In the genomic region with DNA sequence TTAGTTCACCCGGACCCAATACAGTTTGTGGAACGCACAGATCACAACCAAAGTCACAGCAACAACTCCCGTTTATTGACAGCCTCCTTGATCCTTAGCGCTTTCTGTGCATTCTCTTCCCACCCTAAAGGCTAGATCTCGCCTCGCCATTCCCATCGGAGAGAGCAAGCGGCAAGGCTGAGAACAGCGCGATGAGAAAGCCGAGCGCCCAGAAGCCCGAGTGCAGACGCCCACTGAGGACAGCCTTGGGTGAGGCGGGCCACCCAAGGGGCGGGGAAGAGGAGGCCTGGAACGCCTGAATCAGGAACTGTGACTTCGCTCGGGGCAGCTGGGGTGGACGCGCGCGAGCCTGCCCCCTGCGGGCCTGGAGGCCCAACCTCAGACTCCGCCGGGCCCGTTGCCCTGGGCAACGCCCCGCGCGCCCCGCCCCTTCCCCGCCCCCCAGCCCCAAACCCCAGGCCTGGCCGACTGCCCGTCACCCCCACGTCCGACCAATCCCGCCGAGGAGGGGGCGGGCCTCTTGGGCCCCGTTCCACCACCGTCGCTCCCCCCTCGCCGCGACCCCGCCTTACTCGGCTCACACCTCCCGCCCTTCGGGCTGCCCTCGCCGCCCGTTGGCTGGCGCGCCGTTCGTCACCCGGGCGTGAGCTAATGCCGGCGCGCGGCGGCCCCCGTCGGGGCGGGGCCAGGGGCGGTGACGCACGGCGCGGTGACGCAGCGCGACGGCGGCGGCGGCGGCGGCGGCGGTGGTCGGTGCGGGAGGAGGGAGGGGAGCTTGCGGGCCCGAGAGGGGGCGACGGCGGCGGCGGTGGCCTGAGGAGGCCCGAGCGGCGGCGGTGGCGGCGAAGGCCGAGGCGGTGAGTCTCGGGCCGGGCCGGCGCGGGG, we compare ENCODE assay signal across 1 cellular context.
TF ChIP-seq lines count a peak whose summit lies in the region.

A gene with protein sequence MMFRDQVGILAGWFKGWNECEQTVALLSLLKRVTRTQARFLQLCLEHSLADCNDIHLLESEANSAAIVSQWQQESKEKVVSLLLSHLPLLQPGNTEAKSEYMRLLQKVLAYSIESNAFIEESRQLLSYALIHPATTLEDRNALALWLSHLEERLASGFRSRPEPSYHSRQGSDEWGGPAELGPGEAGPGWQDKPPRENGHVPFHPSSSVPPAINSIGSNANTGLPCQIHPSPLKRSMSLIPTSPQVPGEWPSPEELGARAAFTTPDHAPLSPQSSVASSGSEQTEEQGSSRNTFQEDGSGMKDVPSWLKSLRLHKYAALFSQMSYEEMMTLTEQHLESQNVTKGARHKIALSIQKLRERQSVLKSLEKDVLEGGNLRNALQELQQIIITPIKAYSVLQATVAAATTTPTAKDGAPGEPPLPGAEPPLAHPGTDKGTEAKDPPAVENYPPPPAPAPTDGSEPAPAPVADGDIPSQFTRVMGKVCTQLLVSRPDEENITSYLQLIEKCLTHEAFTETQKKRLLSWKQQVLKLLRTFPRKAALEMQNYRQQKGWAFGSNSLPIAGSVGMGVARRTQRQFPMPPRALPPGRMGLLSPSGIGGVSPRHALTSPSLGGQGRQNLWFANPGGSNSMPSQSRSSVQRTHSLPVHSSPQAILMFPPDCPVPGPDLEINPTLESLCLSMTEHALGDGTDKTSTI (plus strand): TSS at position 702 of the 885 bp plus-strand sequence. CDS start 14,473 bp downstream, outside the sequence.

TF ChIP-seq in K562, 482 proteins besides CTCF, POLR2A, EP300 and RAD21 (continued from another document and continues in another):
- TF ChIP-seq, protein P1, sequence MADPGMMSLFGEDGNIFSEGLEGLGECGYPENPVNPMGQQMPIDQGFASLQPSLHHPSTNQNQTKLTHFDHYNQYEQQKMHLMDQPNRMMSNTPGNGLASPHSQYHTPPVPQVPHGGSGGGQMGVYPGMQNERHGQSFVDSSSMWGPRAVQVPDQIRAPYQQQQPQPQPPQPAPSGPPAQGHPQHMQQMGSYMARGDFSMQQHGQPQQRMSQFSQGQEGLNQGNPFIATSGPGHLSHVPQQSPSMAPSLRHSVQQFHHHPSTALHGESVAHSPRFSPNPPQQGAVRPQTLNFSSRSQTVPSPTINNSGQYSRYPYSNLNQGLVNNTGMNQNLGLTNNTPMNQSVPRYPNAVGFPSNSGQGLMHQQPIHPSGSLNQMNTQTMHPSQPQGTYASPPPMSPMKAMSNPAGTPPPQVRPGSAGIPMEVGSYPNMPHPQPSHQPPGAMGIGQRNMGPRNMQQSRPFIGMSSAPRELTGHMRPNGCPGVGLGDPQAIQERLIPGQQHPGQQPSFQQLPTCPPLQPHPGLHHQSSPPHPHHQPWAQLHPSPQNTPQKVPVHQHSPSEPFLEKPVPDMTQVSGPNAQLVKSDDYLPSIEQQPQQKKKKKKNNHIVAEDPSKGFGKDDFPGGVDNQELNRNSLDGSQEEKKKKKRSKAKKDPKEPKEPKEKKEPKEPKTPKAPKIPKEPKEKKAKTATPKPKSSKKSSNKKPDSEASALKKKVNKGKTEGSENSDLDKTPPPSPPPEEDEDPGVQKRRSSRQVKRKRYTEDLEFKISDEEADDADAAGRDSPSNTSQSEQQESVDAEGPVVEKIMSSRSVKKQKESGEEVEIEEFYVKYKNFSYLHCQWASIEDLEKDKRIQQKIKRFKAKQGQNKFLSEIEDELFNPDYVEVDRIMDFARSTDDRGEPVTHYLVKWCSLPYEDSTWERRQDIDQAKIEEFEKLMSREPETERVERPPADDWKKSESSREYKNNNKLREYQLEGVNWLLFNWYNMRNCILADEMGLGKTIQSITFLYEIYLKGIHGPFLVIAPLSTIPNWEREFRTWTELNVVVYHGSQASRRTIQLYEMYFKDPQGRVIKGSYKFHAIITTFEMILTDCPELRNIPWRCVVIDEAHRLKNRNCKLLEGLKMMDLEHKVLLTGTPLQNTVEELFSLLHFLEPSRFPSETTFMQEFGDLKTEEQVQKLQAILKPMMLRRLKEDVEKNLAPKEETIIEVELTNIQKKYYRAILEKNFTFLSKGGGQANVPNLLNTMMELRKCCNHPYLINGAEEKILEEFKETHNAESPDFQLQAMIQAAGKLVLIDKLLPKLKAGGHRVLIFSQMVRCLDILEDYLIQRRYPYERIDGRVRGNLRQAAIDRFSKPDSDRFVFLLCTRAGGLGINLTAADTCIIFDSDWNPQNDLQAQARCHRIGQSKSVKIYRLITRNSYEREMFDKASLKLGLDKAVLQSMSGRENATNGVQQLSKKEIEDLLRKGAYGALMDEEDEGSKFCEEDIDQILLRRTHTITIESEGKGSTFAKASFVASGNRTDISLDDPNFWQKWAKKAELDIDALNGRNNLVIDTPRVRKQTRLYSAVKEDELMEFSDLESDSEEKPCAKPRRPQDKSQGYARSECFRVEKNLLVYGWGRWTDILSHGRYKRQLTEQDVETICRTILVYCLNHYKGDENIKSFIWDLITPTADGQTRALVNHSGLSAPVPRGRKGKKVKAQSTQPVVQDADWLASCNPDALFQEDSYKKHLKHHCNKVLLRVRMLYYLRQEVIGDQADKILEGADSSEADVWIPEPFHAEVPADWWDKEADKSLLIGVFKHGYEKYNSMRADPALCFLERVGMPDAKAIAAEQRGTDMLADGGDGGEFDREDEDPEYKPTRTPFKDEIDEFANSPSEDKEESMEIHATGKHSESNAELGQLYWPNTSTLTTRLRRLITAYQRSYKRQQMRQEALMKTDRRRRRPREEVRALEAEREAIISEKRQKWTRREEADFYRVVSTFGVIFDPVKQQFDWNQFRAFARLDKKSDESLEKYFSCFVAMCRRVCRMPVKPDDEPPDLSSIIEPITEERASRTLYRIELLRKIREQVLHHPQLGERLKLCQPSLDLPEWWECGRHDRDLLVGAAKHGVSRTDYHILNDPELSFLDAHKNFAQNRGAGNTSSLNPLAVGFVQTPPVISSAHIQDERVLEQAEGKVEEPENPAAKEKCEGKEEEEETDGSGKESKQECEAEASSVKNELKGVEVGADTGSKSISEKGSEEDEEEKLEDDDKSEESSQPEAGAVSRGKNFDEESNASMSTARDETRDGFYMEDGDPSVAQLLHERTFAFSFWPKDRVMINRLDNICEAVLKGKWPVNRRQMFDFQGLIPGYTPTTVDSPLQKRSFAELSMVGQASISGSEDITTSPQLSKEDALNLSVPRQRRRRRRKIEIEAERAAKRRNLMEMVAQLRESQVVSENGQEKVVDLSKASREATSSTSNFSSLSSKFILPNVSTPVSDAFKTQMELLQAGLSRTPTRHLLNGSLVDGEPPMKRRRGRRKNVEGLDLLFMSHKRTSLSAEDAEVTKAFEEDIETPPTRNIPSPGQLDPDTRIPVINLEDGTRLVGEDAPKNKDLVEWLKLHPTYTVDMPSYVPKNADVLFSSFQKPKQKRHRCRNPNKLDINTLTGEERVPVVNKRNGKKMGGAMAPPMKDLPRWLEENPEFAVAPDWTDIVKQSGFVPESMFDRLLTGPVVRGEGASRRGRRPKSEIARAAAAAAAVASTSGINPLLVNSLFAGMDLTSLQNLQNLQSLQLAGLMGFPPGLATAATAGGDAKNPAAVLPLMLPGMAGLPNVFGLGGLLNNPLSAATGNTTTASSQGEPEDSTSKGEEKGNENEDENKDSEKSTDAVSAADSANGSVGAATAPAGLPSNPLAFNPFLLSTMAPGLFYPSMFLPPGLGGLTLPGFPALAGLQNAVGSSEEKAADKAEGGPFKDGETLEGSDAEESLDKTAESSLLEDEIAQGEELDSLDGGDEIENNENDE (IDR thresholded peaks at IDR 0.05; ENCODE audit: low read depth, low read length), result no peak
- TF ChIP-seq ILK (tag; IDR thresholded peaks at IDR 0.05; ENCODE audit: borderline replicate concordance, low read depth) (no peak), KAT8 (IDR thresholded peaks at IDR 0.05; ENCODE audit: low read depth) (no peak), ZNF583 (CRISPR knock-in tag; IDR thresholded peaks at IDR 0.05) (no peak), CCNT2 (IDR thresholded peaks at IDR 0.05; ENCODE audit: borderline replicate concordance, extremely low read depth, insufficient read length, low read depth, low read length) (peak; percentile 75), RBM39 (optimal IDR thresholded peaks at IDR 0.05; ENCODE audit: low read depth, low read length) (no peak), ZNF778 (CRISPR knock-in tag; IDR thresholded peaks at IDR 0.05) (no peak), HNRNPH1 (optimal IDR thresholded peaks at IDR 0.05; ENCODE audit: low read depth, low read length) (no peak), ZNF431 (CRISPR knock-in tag; IDR thresholded peaks at IDR 0.05) (no peak), MTA2 (IDR thresholded peaks at IDR 0.05; ENCODE audit: low read depth) (no peak)
- TF ChIP-seq, protein P2, sequence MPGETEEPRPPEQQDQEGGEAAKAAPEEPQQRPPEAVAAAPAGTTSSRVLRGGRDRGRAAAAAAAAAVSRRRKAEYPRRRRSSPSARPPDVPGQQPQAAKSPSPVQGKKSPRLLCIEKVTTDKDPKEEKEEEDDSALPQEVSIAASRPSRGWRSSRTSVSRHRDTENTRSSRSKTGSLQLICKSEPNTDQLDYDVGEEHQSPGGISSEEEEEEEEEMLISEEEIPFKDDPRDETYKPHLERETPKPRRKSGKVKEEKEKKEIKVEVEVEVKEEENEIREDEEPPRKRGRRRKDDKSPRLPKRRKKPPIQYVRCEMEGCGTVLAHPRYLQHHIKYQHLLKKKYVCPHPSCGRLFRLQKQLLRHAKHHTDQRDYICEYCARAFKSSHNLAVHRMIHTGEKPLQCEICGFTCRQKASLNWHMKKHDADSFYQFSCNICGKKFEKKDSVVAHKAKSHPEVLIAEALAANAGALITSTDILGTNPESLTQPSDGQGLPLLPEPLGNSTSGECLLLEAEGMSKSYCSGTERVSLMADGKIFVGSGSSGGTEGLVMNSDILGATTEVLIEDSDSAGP (CRISPR knock-in tag; IDR thresholded peaks at IDR 0.05), result peak; percentile 71; the same call in 1 of the 2 replicates
- TF ChIP-seq, protein P3, sequence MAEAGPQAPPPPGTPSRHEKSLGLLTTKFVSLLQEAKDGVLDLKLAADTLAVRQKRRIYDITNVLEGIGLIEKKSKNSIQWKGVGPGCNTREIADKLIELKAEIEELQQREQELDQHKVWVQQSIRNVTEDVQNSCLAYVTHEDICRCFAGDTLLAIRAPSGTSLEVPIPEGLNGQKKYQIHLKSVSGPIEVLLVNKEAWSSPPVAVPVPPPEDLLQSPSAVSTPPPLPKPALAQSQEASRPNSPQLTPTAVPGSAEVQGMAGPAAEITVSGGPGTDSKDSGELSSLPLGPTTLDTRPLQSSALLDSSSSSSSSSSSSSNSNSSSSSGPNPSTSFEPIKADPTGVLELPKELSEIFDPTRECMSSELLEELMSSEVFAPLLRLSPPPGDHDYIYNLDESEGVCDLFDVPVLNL (CRISPR knock-in tag; IDR thresholded peaks at IDR 0.05; ENCODE audit: low read depth), result peak; percentile 73; the same call in 1 of the 2 replicates
- TF ChIP-seq, protein P4, sequence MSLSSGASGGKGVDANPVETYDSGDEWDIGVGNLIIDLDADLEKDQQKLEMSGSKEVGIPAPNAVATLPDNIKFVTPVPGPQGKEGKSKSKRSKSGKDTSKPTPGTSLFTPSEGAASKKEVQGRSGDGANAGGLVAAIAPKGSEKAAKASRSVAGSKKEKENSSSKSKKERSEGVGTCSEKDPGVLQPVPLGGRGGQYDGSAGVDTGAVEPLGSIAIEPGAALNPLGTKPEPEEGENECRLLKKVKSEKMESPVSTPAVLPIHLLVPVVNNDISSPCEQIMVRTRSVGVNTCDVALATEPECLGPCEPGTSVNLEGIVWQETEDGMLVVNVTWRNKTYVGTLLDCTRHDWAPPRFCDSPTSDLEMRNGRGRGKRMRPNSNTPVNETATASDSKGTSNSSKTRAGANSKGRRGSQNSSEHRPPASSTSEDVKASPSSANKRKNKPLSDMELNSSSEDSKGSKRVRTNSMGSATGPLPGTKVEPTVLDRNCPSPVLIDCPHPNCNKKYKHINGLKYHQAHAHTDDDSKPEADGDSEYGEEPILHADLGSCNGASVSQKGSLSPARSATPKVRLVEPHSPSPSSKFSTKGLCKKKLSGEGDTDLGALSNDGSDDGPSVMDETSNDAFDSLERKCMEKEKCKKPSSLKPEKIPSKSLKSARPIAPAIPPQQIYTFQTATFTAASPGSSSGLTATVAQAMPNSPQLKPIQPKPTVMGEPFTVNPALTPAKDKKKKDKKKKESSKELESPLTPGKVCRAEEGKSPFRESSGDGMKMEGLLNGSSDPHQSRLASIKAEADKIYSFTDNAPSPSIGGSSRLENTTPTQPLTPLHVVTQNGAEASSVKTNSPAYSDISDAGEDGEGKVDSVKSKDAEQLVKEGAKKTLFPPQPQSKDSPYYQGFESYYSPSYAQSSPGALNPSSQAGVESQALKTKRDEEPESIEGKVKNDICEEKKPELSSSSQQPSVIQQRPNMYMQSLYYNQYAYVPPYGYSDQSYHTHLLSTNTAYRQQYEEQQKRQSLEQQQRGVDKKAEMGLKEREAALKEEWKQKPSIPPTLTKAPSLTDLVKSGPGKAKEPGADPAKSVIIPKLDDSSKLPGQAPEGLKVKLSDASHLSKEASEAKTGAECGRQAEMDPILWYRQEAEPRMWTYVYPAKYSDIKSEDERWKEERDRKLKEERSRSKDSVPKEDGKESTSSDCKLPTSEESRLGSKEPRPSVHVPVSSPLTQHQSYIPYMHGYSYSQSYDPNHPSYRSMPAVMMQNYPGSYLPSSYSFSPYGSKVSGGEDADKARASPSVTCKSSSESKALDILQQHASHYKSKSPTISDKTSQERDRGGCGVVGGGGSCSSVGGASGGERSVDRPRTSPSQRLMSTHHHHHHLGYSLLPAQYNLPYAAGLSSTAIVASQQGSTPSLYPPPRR (CRISPR knock-in tag; IDR thresholded peaks at IDR 0.05; ENCODE audit: borderline replicate concordance), result 0 out of 2 replicates have a peak, but pooled peaks have one; percentile 68
- TF ChIP-seq, protein P5, sequence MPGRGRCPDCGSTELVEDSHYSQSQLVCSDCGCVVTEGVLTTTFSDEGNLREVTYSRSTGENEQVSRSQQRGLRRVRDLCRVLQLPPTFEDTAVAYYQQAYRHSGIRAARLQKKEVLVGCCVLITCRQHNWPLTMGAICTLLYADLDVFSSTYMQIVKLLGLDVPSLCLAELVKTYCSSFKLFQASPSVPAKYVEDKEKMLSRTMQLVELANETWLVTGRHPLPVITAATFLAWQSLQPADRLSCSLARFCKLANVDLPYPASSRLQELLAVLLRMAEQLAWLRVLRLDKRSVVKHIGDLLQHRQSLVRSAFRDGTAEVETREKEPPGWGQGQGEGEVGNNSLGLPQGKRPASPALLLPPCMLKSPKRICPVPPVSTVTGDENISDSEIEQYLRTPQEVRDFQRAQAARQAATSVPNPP (IDR thresholded peaks at IDR 0.05; ENCODE audit: borderline replicate concordance, insufficient read depth, insufficient read length), result no peak
- TF ChIP-seq, protein P6, sequence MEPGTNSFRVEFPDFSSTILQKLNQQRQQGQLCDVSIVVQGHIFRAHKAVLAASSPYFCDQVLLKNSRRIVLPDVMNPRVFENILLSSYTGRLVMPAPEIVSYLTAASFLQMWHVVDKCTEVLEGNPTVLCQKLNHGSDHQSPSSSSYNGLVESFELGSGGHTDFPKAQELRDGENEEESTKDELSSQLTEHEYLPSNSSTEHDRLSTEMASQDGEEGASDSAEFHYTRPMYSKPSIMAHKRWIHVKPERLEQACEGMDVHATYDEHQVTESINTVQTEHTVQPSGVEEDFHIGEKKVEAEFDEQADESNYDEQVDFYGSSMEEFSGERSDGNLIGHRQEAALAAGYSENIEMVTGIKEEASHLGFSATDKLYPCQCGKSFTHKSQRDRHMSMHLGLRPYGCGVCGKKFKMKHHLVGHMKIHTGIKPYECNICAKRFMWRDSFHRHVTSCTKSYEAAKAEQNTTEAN (CRISPR knock-in tag; IDR thresholded peaks at IDR 0.05), result peak; percentile 60; the same call in 1 of the 2 replicates
